In the genomic region with DNA sequence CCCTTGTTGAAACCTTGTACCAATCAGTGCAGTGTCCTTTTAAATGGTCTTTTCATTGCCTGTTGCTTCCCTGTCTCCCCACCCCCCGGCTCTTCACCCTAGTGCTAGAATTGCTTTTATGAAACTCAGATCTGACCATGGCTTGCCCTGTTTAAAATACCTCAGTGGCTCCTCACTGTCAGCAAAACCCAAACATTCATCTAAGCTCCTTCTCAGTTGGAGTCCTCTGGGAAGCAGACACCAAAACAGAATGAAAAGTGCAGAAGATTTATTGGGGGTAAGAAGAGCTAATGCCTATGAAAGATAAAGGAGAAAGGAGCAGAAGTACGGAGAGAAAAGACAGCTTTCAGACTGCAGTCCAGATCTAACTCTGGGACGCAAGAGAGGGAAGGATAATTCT, we compare ENCODE assay signal across 1 cellular context.
TF ChIP-seq lines count a peak whose summit lies in the region.

No MANE protein-coding gene starts in this region.

TF ChIP-seq in WTC11, 78 proteins besides CTCF, POLR2A, EP300 and RAD21 (continued from another document):
- TF ChIP-seq, protein P1, sequence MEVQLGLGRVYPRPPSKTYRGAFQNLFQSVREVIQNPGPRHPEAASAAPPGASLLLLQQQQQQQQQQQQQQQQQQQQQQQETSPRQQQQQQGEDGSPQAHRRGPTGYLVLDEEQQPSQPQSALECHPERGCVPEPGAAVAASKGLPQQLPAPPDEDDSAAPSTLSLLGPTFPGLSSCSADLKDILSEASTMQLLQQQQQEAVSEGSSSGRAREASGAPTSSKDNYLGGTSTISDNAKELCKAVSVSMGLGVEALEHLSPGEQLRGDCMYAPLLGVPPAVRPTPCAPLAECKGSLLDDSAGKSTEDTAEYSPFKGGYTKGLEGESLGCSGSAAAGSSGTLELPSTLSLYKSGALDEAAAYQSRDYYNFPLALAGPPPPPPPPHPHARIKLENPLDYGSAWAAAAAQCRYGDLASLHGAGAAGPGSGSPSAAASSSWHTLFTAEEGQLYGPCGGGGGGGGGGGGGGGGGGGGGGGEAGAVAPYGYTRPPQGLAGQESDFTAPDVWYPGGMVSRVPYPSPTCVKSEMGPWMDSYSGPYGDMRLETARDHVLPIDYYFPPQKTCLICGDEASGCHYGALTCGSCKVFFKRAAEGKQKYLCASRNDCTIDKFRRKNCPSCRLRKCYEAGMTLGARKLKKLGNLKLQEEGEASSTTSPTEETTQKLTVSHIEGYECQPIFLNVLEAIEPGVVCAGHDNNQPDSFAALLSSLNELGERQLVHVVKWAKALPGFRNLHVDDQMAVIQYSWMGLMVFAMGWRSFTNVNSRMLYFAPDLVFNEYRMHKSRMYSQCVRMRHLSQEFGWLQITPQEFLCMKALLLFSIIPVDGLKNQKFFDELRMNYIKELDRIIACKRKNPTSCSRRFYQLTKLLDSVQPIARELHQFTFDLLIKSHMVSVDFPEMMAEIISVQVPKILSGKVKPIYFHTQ (CRISPR knock-in tag; IDR thresholded peaks at IDR 0.05): no peak
- TF ChIP-seq, protein P2, sequence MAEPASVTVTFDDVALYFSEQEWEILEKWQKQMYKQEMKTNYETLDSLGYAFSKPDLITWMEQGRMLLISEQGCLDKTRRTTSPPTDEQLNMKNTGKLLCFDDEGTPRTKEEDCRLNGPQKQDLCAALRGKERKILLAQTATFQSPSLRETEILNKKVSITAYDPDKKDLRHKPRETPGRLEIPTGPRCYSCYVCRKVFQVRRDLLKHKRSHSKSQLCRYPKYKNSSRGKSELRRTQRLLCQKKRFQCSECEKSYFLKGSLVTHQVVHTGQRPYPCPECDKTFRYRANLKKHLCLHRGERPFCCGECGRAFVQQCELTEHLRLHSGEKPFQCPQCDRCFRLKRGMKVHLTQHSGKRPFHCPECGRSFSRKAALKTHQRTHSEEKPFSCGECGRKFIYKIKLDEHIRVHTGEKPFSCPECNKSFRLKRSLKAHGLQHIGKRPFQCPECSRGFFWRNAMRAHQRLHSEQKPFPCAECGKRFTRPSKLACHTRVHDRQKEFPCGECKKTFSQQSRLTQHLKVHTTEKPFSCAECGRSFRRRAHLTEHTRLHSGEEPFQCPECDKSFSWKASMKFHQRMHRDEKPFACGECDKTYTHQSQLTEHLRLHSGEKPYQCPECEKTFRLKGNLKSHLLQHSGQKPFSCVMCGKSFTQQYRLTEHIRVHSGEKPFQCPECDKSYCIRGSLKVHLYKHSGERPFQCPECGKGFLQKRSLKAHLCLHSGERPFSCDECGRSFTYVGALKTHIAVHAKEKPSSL (CRISPR knock-in tag; conservative IDR thresholded peaks at IDR 0.05): no peak
- TF ChIP-seq, protein P3, sequence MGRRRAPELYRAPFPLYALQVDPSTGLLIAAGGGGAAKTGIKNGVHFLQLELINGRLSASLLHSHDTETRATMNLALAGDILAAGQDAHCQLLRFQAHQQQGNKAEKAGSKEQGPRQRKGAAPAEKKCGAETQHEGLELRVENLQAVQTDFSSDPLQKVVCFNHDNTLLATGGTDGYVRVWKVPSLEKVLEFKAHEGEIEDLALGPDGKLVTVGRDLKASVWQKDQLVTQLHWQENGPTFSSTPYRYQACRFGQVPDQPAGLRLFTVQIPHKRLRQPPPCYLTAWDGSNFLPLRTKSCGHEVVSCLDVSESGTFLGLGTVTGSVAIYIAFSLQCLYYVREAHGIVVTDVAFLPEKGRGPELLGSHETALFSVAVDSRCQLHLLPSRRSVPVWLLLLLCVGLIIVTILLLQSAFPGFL (CRISPR knock-in tag; IDR thresholded peaks at IDR 0.05; ENCODE audit: borderline replicate concordance): no peak
- no peak for TF ChIP-seq CREB1 (CRISPR knock-in tag; IDR thresholded peaks at IDR 0.05)
- no peak for TF ChIP-seq NFATC4 (CRISPR knock-in tag; IDR thresholded peaks at IDR 0.05)
- no peak for TF ChIP-seq RELA (CRISPR knock-in tag; IDR thresholded peaks at IDR 0.05; ENCODE audit: borderline replicate concordance)
- TF ChIP-seq ZBTB21 (CRISPR knock-in tag; IDR thresholded peaks at IDR 0.05; ENCODE audit: borderline replicate concordance): no peak
- TF ChIP-seq, protein P4, sequence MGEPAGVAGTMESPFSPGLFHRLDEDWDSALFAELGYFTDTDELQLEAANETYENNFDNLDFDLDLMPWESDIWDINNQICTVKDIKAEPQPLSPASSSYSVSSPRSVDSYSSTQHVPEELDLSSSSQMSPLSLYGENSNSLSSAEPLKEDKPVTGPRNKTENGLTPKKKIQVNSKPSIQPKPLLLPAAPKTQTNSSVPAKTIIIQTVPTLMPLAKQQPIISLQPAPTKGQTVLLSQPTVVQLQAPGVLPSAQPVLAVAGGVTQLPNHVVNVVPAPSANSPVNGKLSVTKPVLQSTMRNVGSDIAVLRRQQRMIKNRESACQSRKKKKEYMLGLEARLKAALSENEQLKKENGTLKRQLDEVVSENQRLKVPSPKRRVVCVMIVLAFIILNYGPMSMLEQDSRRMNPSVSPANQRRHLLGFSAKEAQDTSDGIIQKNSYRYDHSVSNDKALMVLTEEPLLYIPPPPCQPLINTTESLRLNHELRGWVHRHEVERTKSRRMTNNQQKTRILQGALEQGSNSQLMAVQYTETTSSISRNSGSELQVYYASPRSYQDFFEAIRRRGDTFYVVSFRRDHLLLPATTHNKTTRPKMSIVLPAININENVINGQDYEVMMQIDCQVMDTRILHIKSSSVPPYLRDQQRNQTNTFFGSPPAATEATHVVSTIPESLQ (CRISPR knock-in tag; IDR thresholded peaks at IDR 0.05): no peak
- no peak for TF ChIP-seq TEAD1 (CRISPR knock-in tag; IDR thresholded peaks at IDR 0.05)
